In genomic region chrX:21708116-21708515, GRCh38 we compare ENCODE assay signal across 18 cellular contexts. TPM values are rescaled to one million over a fixed set of nuclear protein-coding genes. Genes with fewer than 3 reads are reported as not detected.
DNase-seq lines count a peak whose midpoint lies in the region; ATAC-seq and TF ChIP-seq lines count a peak whose summit lies in the region.
"Had no signal": no experiment of that assay in that cellular context is flagged by ENCODE, and none has a peak within 500 bp of the region (broad histone marks: within the 10 kb centered on the region; RNA-seq: fewer than 3 reads in every experiment).

No MANE protein-coding gene starts in this region.

- TF ChIP-seq CTCF in DOHH2 (IDR thresholded peaks at IDR 0.05; ENCODE audit: low read depth, low read length, poor library complexity, severe bottlenecking) = peak; percentile 25
- TF ChIP-seq CTCF in WERI-Rb-1 (IDR thresholded peaks at IDR 0.05; ENCODE audit: low read depth, low read length) = peak; percentile 7; the same call in 1 of the 2 replicates
- peak; percentile 14 for TF ChIP-seq CTCF in kidney epithelial cell (IDR thresholded peaks at IDR 0.05; ENCODE audit: insufficient read depth, low read length, poor library complexity, severe bottlenecking)
- no peak for TF ChIP-seq CTCF in mesothelial cell of epicardium (IDR thresholded peaks at IDR 0.05; ENCODE audit: unreplicated experiment)

- H3K36me3 Mint-ChIP-seq in mesothelial cell of epicardium = no peaks in the 10 kb centered on the region
- H3K36me3 Mint-ChIP-seq: CD8-positive, alpha-beta T cell had no signal

- H3F3A ChIP-seq in DOHH2 (ENCODE audit: control insufficient read depth, insufficient read depth) = no peaks in the 10 kb centered on the region

- no peaks in the 10 kb centered on the region for H3K4me1 Mint-ChIP-seq in mesothelial cell of epicardium

- no peaks in the 10 kb centered on the region for H4K20me1 ChIP-seq in DOHH2 (ENCODE audit: control insufficient read depth, insufficient read depth, low read depth, low read length)

- no peak for ATAC-seq in GM18517 (IDR thresholded peaks at IDR 0.05; ENCODE audit: unreplicated experiment)
- ATAC-seq: CD8-positive, alpha-beta T cell; left colon had no signal

- peak; percentile 9 for DNase-seq in HT-29 (ENCODE audit: low spot score)
- DNase-seq in WERI-Rb-1 = peak; percentile 21
- DNase-seq in kidney epithelial cell (ENCODE audit: low read depth) = no peak
- DNase-seq in mesothelial cell of epicardium (ENCODE audit: low spot score in 2 of 2, unreplicated experiment in 2 of 2) = no peak
- DNase-seq in NOMO-1 treated with DMSO at 0.1 percent for 48 hours (lab: John Stamatoyannopoulos, UW; ENCODE audit: unreplicated experiment) = no peak
- DNase-seq in GOT3 (lab: John Stamatoyannopoulos, UW) = no peak
- DNase-seq: activated CD4-positive, CD25-positive, alpha-beta regulatory T cell; activated T-cell treated with anti-CD3 and anti-CD28 coated beads for 4 hours; CD8-positive, alpha-beta T cell; left colon; NCI-H1092; NCI-H446; nephron progenitor cell; SHP77 had no signal

- H3K27ac Mint-ChIP-seq in mesothelial cell of epicardium = no peak overlapping the region
- H3K27ac Mint-ChIP-seq: CD8-positive, alpha-beta T cell; nephron progenitor cell had no signal

- no peaks in the 10 kb centered on the region for H3K9me2 ChIP-seq in DOHH2 (replicated peaks; ENCODE audit: control insufficient read depth, low read length)

- H3K27ac ChIP-seq in DOHH2 (ENCODE audit: low read depth, low read length) (no peak overlapping the region), WERI-Rb-1 (no peak overlapping the region)
- H3K27ac ChIP-seq: adrenal gland had no signal

- peaks cover 18% of the 10 kb centered on the region for H3K9me3 Mint-ChIP-seq in mesothelial cell of epicardium
- H3K9me3 Mint-ChIP-seq: CD8-positive, alpha-beta T cell had no signal

- H3K4me1 ChIP-seq in DOHH2 (ENCODE audit: control insufficient read depth, low read length) = no peaks in the 10 kb centered on the region
- H3K4me1 ChIP-seq: adrenal gland had no signal

- no peaks in the 10 kb centered on the region for H3K36me3 ChIP-seq in DOHH2 (ENCODE audit: control insufficient read depth, low read length)
- H3K36me3 ChIP-seq in WERI-Rb-1 = no peaks in the 10 kb centered on the region
- H3K36me3 ChIP-seq in kidney epithelial cell (ENCODE audit: control insufficient read depth, insufficient read depth, low read length) = no peaks in the 10 kb centered on the region
- H3K36me3 ChIP-seq: adrenal gland had no signal

- H3K9me3 ChIP-seq in DOHH2 (ENCODE audit: control insufficient read depth, insufficient read depth, low read length) = no peaks in the 10 kb centered on the region
- H3K9me3 ChIP-seq in WERI-Rb-1 (ENCODE audit: severe bottlenecking) = no peaks in the 10 kb centered on the region
- H3K9me3 ChIP-seq: adrenal gland had no signal

- H3K4me3 Mint-ChIP-seq in mesothelial cell of epicardium = no peak overlapping the region
- H3K4me3 Mint-ChIP-seq: CD8-positive, alpha-beta T cell; nephron progenitor cell had no signal

- H3K4me2 ChIP-seq in DOHH2 (ENCODE audit: low read length) = no peak overlapping the region

- no peaks in the 10 kb centered on the region for H3K27me3 ChIP-seq in DOHH2 (ENCODE audit: control insufficient read depth, low read length)
- no peaks in the 10 kb centered on the region for H3K27me3 ChIP-seq in WERI-Rb-1 (ENCODE audit: insufficient read depth, low read depth, severe bottlenecking)
- no peaks in the 10 kb centered on the region for H3K27me3 ChIP-seq in kidney epithelial cell (ENCODE audit: control insufficient read depth, insufficient read depth, low read length)
- H3K27me3 ChIP-seq: adrenal gland had no signal

- H3K4me3 ChIP-seq in DOHH2 (ENCODE audit: low read length) = no peak overlapping the region
- no peak overlapping the region for H3K4me3 ChIP-seq in WERI-Rb-1 (ENCODE audit: low read depth, low read length)
- H3K4me3 ChIP-seq in kidney epithelial cell (ENCODE audit: low read depth, low read length) = no peak overlapping the region
- H3K4me3 ChIP-seq: adrenal gland had no signal

- no peaks in the 10 kb centered on the region for H3K27me3 Mint-ChIP-seq in mesothelial cell of epicardium (ENCODE audit: low read depth)

- no peaks in the 10 kb centered on the region for H3K79me2 ChIP-seq in DOHH2 (ENCODE audit: control insufficient read depth, low read length)

RNA-seq across cellular contexts. Expression of gene SMPX, which starts 49.8 kb away (rescaled TPM):
- not detected in 2 replicates for total RNA-seq in HT-29 (2014; rRNA removed; shearing (Covaris generic))
- total RNA-seq in kidney epithelial cell = not detected in 2 replicates
- total RNA-seq in mesothelial cell of epicardium = 2.7 to 3.5 TPM (median 3.1 TPM) in 3 replicates
- total RNA-seq: adrenal gland; CD8-positive, alpha-beta T cell; glomerular endothelial cell had no signal

RNA-seq across cellular contexts. Expression of gene KLHL34, which starts 50.0 kb away (rescaled TPM):
- not detected in 2 replicates for total RNA-seq in HT-29 (2014; rRNA removed; shearing (Covaris generic))
- total RNA-seq in kidney epithelial cell = 0.04 TPM in 1 of 2 replicates, not detected in the other
- total RNA-seq in mesothelial cell of epicardium = not detected in 3 replicates
- total RNA-seq: glomerular endothelial cell had no signal

Comparison
In these comparisons a context has a peak if more than half of its experiments do, and no peak if none do; other contexts are left out.
1. DNase-seq: peak in HT-29 (single experiment) and WERI-Rb-1 (single experiment); none in kidney epithelial cell (single experiment), mesothelial cell of epicardium (0 of 2), NOMO-1 treated with DMSO at 0.1 percent for 48 hours (single experiment) and GOT3 (single experiment).